ENCODE assay signal across 1 cellular context in genomic region chr7:6359021-6359420, GRCh38.
TF ChIP-seq lines count a peak whose summit lies in the region.

No MANE protein-coding gene starts in this region.

TF ChIP-seq in H1, 55 proteins besides CTCF, POLR2A, EP300 and RAD21 (continued from another document):
- TF ChIP-seq USF2 (IDR thresholded peaks at IDR 0.05; ENCODE audit: low read length), result peak; percentile 53; the same call in 1 of the 2 replicates
- TF ChIP-seq EGR1 (IDR thresholded peaks at IDR 0.05; ENCODE audit: borderline replicate concordance, low read depth, low read length), result no peak
- TF ChIP-seq CEBPB (IDR thresholded peaks at IDR 0.05; ENCODE audit: low read depth, low read length), result no peak
